In genomic region chr3:119885746-119886530, GRCh38 we compare ENCODE assay signal across 31 cellular contexts.
DNase-seq lines count a peak whose midpoint lies in the region; ATAC-seq and TF ChIP-seq lines count a peak whose summit lies in the region.
"Had no signal": no experiment of that assay in that cellular context is flagged by ENCODE, and none has a peak within 500 bp of the region (broad histone marks: within the 10 kb centered on the region; RNA-seq: fewer than 3 reads in every experiment).

No MANE protein-coding gene starts in this region.

- in situ Hi-C loops in GM23248 (cut with MboI) = no loop called here

- no peak for ATAC-seq in GM18498 (IDR thresholded peaks at IDR 0.05; ENCODE audit: unreplicated experiment)
- ATAC-seq: activated CD4-positive, alpha-beta T cell treated with anti-CD3 and anti-CD28 coated beads for 36 hours; activated CD8-positive, alpha-beta T cell treated with anti-CD3 and anti-CD28 coated beads for 36 hours; GM12878; left ventricle myocardium superior; naive thymus-derived CD8-positive, alpha-beta T cell; psoas muscle; stimulated activated effector memory CD8-positive, alpha-beta T cell treated with anti-CD3 and anti-CD28 coated beads, Interleukin-12 subunit alpha, Interleukin-12 subunit beta, amount 100 ng/mL, for 72 hours had no signal

- H3K79me2 ChIP-seq in GM23248 (ENCODE audit: insufficient read depth) = peaks cover 48% of the 10 kb centered on the region

- no peaks in the 10 kb centered on the region for H3K27me3 ChIP-seq in GM23248 (replicated peaks; ENCODE audit: insufficient read depth)
- H3K27me3 ChIP-seq: Peyer's patch, transverse colon had no signal

- WGBS in GM23248 (ENCODE audit: low coverage in 1 of 2, low lambda C conversion rate in 2 of 2, missing lambda C conversion rate in 2 of 2), 2 experiments = 75 to 77% methylated on average over 3 of the region's 3 CpGs

- H3K4me3 ChIP-seq in GM23248 (no peak overlapping the region), coronary artery (no peak overlapping the region)
- H3K4me3 ChIP-seq: GM12878, HAP-1, Peyer's patch, psoas muscle, transverse colon had no signal

- H2AFZ ChIP-seq in GM23248 = no peak overlapping the region

- H3K9me2 ChIP-seq in GM23248 (ENCODE audit: insufficient read depth) = no peaks in the 10 kb centered on the region

- 0 out of 2 replicates have a peak, but pooled peaks cover 12% of the 10 kb centered on the region for H4K20me1 ChIP-seq in GM23248 (ENCODE audit: insufficient read depth)

- H3K4me1 ChIP-seq in GM23248 (ENCODE audit: insufficient read depth) = peaks cover 15% of the 10 kb centered on the region
- H3K4me1 ChIP-seq: Caco-2, HAP-1, Peyer's patch, psoas muscle, transverse colon had no signal

- H3K9ac ChIP-seq in GM23248 = no peak overlapping the region

- H3K27ac ChIP-seq in GM23248 (peak overlapping the region; percentile 16; the same call in 1 of the 2 replicates), coronary artery (no peak overlapping the region)
- H3K27ac ChIP-seq: C4-2B, HL-60, Peyer's patch, psoas muscle, transverse colon had no signal

- no peak for TF ChIP-seq CTCF in coronary artery (IDR thresholded peaks at IDR 0.05)

- H3K4me2 ChIP-seq in GM23248 (ENCODE audit: unreplicated experiment) = no peak overlapping the region

- no peaks in the 10 kb centered on the region for H3K9me3 ChIP-seq in GM23248 (ENCODE audit: low read depth)
- H3K9me3 ChIP-seq: HAP-1, psoas muscle, transverse colon had no signal

- peaks cover 10% of the 10 kb centered on the region; the same call in 1 of the 2 replicates for H3K36me3 ChIP-seq in GM23248 (ENCODE audit: low read depth)
- H3K36me3 ChIP-seq: HAP-1, Peyer's patch had no signal

- peaks cover 9% of the 10 kb centered on the region for H3F3A ChIP-seq in GM23248 (ENCODE audit: insufficient read depth)

- DNase-seq in DMS 273 treated with DMSO at 0.1 percent for 48 hours (lab: John Stamatoyannopoulos, UW) (peak; percentile 22), GM23248 (peak; percentile 49), astrocyte of the hippocampus (ENCODE audit: low read depth, low spot score) (peak; percentile 16), myocyte (ENCODE audit: low read depth) (peak; percentile 18), glomerular visceral epithelial cell (ENCODE audit: extremely low spot score) (no peak), coronary artery (ENCODE audit: low spot score) (no peak)
- DNase-seq: activated CD4-positive, alpha-beta T cell treated with anti-CD3 and anti-CD28 coated beads for 36 hours; activated CD8-positive, alpha-beta T cell treated with anti-CD3 and anti-CD28 coated beads for 36 hours; activated naive CD4-positive, alpha-beta T cell treated with anti-CD3 and anti-CD28 coated beads, Interleukin-2, amount 50 U/mL, for 16 hours; amniotic stem cell; Caco-2; DND-41; immature natural killer cell; left ventricle myocardium superior; naive thymus-derived CD8-positive, alpha-beta T cell; NCI-H1417 treated with DMSO at 0.1 percent for 48 hours; NCI-H2081 treated with DMSO at 0.1 percent for 48 hours; NCI-H345; NCI-H69; nucleus accumbens; Peyer's patch; psoas muscle; SHP77 treated with DMSO at 0.1 percent for 48 hours; stimulated activated CD4-positive, alpha-beta T cell treated with anti-CD3 and anti-CD28 coated beads, Interleukin-15, amount 100 ng/mL, for 24 hours; transverse colon had no signal

Comparison
In these comparisons a context has a peak if more than half of its experiments do, and no peak if none do; other contexts are left out.
1. DNase-seq: peak in DMS 273 treated with DMSO at 0.1 percent for 48 hours (single experiment), GM23248 (single experiment), astrocyte of the hippocampus (single experiment) and myocyte (single experiment); none in glomerular visceral epithelial cell (single experiment) and coronary artery (single experiment).